9 cellular contexts compared by ENCODE assay signal in the genomic region with DNA sequence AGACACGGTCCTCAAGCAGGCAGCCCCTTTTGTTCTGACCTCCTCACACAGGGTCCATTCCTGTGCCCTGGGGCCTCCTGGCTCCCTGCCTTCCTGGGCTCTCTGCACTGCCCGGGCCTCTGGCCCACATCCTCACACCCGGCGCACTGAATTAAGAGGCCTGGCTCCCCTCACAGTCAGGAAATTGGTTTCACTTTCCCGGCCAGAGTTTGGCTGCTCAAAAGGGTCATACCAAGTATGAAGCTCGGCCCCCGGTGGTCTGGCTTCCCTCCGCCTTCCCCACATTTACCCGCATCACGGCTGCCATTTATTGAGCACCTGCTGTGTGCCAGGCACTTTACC.
A peak's percentile ranks its signal among the peaks of the same experiment; 100 is the strongest.
DNase-seq lines count a peak whose midpoint lies in the region; ATAC-seq and TF ChIP-seq lines count a peak whose summit lies in the region.
"Had no signal": no experiment of that assay in that cellular context is flagged by ENCODE, and none has a peak within 500 bp of the region (broad histone marks: within the 10 kb centered on the region; RNA-seq: fewer than 3 reads in every experiment).

No MANE protein-coding gene starts in this region.

- H3K9me3 ChIP-seq in muscle layer of colon (ENCODE audit: low read length), result no peaks in the 10 kb centered on the region
- no peaks in the 10 kb centered on the region for H3K9me3 ChIP-seq in upper lobe of right lung

- H3K4me3 Mint-ChIP-seq in activated CD4-positive, alpha-beta T cell treated with anti-CD3 and anti-CD28 coated beads, Interleukin-2, amount 10 ng/mL, durations not matched to agents 7 days and 5 days, result peak overlapping the region; percentile 13

- POLR2A ChIA-PET in activated CD4-positive, alpha-beta T cell treated with anti-CD3 and anti-CD28 coated beads, Interleukin-2, amount 10 ng/mL, durations not matched to agents 7 days and 5 days (lab: Charles Lee), result no interaction called here

- H3K9me3 Mint-ChIP-seq in activated CD4-positive, alpha-beta T cell treated with anti-CD3 and anti-CD28 coated beads, Interleukin-2, amount 10 ng/mL, durations not matched to agents 7 days and 5 days, result no peaks in the 10 kb centered on the region

- H3K4me1 Mint-ChIP-seq in activated CD4-positive, alpha-beta T cell treated with anti-CD3 and anti-CD28 coated beads, Interleukin-2, amount 10 ng/mL, durations not matched to agents 7 days and 5 days, result peaks cover 17% of the 10 kb centered on the region

- H3K27me3 Mint-ChIP-seq in activated CD4-positive, alpha-beta T cell treated with anti-CD3 and anti-CD28 coated beads, Interleukin-2, amount 10 ng/mL, durations not matched to agents 7 days and 5 days, result no peaks in the 10 kb centered on the region

- intact Hi-C loops in upper lobe of right lung (cut with DNase I), result no loop called here

- no peaks in the 10 kb centered on the region for H3K36me3 Mint-ChIP-seq in activated CD4-positive, alpha-beta T cell treated with anti-CD3 and anti-CD28 coated beads, Interleukin-2, amount 10 ng/mL, durations not matched to agents 7 days and 5 days (ENCODE audit: low read depth)

- H3K4me1 ChIP-seq in muscle layer of colon (ENCODE audit: insufficient read depth, low read length), result peaks cover 60% of the 10 kb centered on the region
- peaks cover 33% of the 10 kb centered on the region for H3K4me1 ChIP-seq in upper lobe of right lung

- ATAC-seq in upper lobe of right lung, result no peak

- peak overlapping the region; percentile 38 for H3K9ac ChIP-seq in muscle layer of colon (ENCODE audit: low read length)

- H3K27ac ChIP-seq in muscle layer of colon (ENCODE audit: low read depth, low read length) (peak overlapping the region; percentile 94), upper lobe of right lung (peak overlapping the region; percentile 89)

- H3K27ac Mint-ChIP-seq in activated CD4-positive, alpha-beta T cell treated with anti-CD3 and anti-CD28 coated beads, Interleukin-2, amount 10 ng/mL, durations not matched to agents 7 days and 5 days, result peak overlapping the region; percentile 41

- TF ChIP-seq CTCF in upper lobe of right lung (IDR thresholded peaks at IDR 0.05), result no peak

- CTCF ChIA-PET in activated CD4-positive, alpha-beta T cell treated with anti-CD3 and anti-CD28 coated beads, Interleukin-2, amount 10 ng/mL, durations not matched to agents 7 days and 5 days (lab: Charles Lee), result no interaction called here

- H3K4me3 ChIP-seq in muscle layer of colon (ENCODE audit: low read depth in 1 of 2, low read length in 2 of 2) (peak overlapping the region in 1 of 2 donors; percentile 4), upper lobe of right lung (no peak overlapping the region)

- H3K27me3 ChIP-seq in muscle layer of colon (ENCODE audit: control insufficient read depth in 1 of 2, insufficient read depth in 2 of 2, low read length in 2 of 2), result no peaks in the 10 kb centered on the region
- H3K27me3 ChIP-seq in upper lobe of right lung, result no peaks in the 10 kb centered on the region

- H3K36me3 ChIP-seq in muscle layer of colon (ENCODE audit: insufficient read depth, low read length), result no peaks in the 10 kb centered on the region
- H3K36me3 ChIP-seq in upper lobe of right lung, result no peaks in the 10 kb centered on the region

- no peak for TF ChIP-seq POLR2A in erythroblast (IDR thresholded peaks at IDR 0.05; ENCODE audit: low read length)

- DNase-seq in activated CD4-positive, alpha-beta T cell treated with anti-CD3 and anti-CD28 coated beads, Interleukin-2, amount 10 ng/mL, durations not matched to agents 7 days and 5 days, result no peak
- DNase-seq in activated CD4-positive, alpha-beta T cell treated with anti-CD3 and anti-CD28 coated beads for 4 hours, result no peak
- DNase-seq in fibroblast of gingiva (ENCODE audit: low read depth) (peak; percentile 41), upper lobe of right lung (no peak), NCI-H2107 (lab: John Stamatoyannopoulos, UW) (no peak), erythroblast (lab: John Stamatoyannopoulos, UW) (no peak), COLO829 (ENCODE audit: low spot score) (no peak)
- DNase-seq: NCI-H446 had no signal
